In genomic region chr6:29989211-29989610, GRCh38 we compare ENCODE assay signal across 17 cellular contexts. TPM values are rescaled to one million over a fixed set of nuclear protein-coding genes. Genes with fewer than 3 reads are reported as not detected.
A peak's percentile ranks its signal among the peaks of the same experiment; 100 is the strongest.
DNase-seq lines count a peak whose midpoint lies in the region; ATAC-seq and TF ChIP-seq lines count a peak whose summit lies in the region.
"Had no signal": no experiment of that assay in that cellular context is flagged by ENCODE, and none has a peak within 500 bp of the region (broad histone marks: within the 10 kb centered on the region; RNA-seq: fewer than 3 reads in every experiment).

No MANE protein-coding gene starts in this region.

- WGBS in GM23248 (ENCODE audit: low coverage in 1 of 2, low lambda C conversion rate in 2 of 2, missing lambda C conversion rate in 2 of 2), 2 experiments: 74% methylated on average over 2 of the region's 2 CpGs

- no peak overlapping the region for H3K9ac ChIP-seq in GM23248
- H3K9ac ChIP-seq: BLaER1 treated with 17β-estradiol and CSF1 and Interleukin-3, amounts not matched to agents 10 nM and 100 nM had no signal

- no peaks in the 10 kb centered on the region for H3K36me3 ChIP-seq in GM23248 (ENCODE audit: low read depth)
- H3K36me3 ChIP-seq: BLaER1 treated with 17β-estradiol and CSF1 and Interleukin-3, amounts not matched to agents 10 nM and 100 nM had no signal

- no peaks in the 10 kb centered on the region for H4K20me1 ChIP-seq in GM23248 (ENCODE audit: insufficient read depth)
- H4K20me1 ChIP-seq: BLaER1 treated with 17β-estradiol and CSF1 and Interleukin-3, amounts not matched to agents 10 nM and 100 nM had no signal

- H3K9me2 ChIP-seq in GM23248 (ENCODE audit: insufficient read depth): no peaks in the 10 kb centered on the region

- no peak overlapping the region for H3K27ac ChIP-seq in GM23248
- H3K27ac ChIP-seq: BLaER1 treated with 17β-estradiol and CSF1 and Interleukin-3, amounts not matched to agents 10 nM and 100 nM; SK-N-MC had no signal

- no peak for ATAC-seq in GM21447 (IDR thresholded peaks at IDR 0.05; ENCODE audit: unreplicated experiment)

- H3K4me1 ChIP-seq in GM23248 (ENCODE audit: insufficient read depth): peaks cover 8% of the 10 kb centered on the region; the same call in 1 of the 2 replicates

- no peaks in the 10 kb centered on the region for H3K9me3 ChIP-seq in GM23248 (ENCODE audit: low read depth)
- H3K9me3 ChIP-seq: BLaER1 treated with 17β-estradiol and CSF1 and Interleukin-3, amounts not matched to agents 10 nM and 100 nM had no signal

- in situ Hi-C loops in GM23248 (cut with MboI): no loop called here

- no peak for TF ChIP-seq CTCF in choroid plexus epithelial cell (conservative IDR thresholded peaks at IDR 0.05; ENCODE audit: low read depth, low read length)

- H3K4me2 ChIP-seq in GM23248 (ENCODE audit: unreplicated experiment): no peak overlapping the region
- H3K4me2 ChIP-seq: BLaER1 treated with 17β-estradiol and CSF1 and Interleukin-3, amounts not matched to agents 10 nM and 100 nM had no signal

- H2AFZ ChIP-seq in GM23248: no peak overlapping the region

- H3F3A ChIP-seq in GM23248 (ENCODE audit: insufficient read depth): peaks cover 19% of the 10 kb centered on the region

- DNase-seq in GM23248 (peak; percentile 23), M059J (ENCODE audit: low read depth) (peak; percentile 65), choroid plexus epithelial cell (ENCODE audit: low read depth) (peak; percentile 28), renal cortical epithelial cell (ENCODE audit: low read depth) (peak; percentile 42), DMS79 (lab: John Stamatoyannopoulos, UW) (no peak)
- no peak for DNase-seq in effector CD4-positive, alpha-beta T cell
- DNase-seq: DMS79 treated with DMSO at 0.1 percent for 48 hours, MV-4-11, NCI-H1417, NCI-H187, NCI-H2107, NCI-H510A, NCI-H774, SHP77 had no signal

- H3K27me3 ChIP-seq in GM23248 (replicated peaks; ENCODE audit: insufficient read depth): no peaks in the 10 kb centered on the region
- H3K27me3 ChIP-seq: BLaER1 treated with 17β-estradiol and CSF1 and Interleukin-3, amounts not matched to agents 10 nM and 100 nM had no signal

- no peaks in the 10 kb centered on the region for H3K79me2 ChIP-seq in GM23248 (ENCODE audit: insufficient read depth)

- no peak overlapping the region for H3K4me3 ChIP-seq in GM23248
- H3K4me3 ChIP-seq in choroid plexus epithelial cell (ENCODE audit: low read depth, low read length): no peak overlapping the region
- H3K4me3 ChIP-seq: BLaER1 treated with 17β-estradiol and CSF1 and Interleukin-3, amounts not matched to agents 10 nM and 100 nM; SK-N-MC had no signal

RNA-seq across cellular contexts. Expression of gene HLA-A, which starts 46.9 kb away (rescaled TPM):
- 546 and 634 TPM in 2 replicates for total RNA-seq in GM23248 (2014; rRNA removed; shearing (Covaris generic))
- 508 and 529 TPM in 2 replicates for polyA plus RNA-seq in GM23248 (2016; fragmentation: Nextera tagmentation; extraction: Ambion mirVana)
- 1,733 and 2,135 TPM in 2 replicates for total RNA-seq in M059J (2014; rRNA removed; shearing (Covaris generic))
- total RNA-seq in renal cortical epithelial cell: 611 and 802 TPM in 2 replicates

Comparison
In these comparisons a context has a peak if more than half of its experiments do, and no peak if none do; other contexts are left out.
1. DNase-seq: peak in GM23248 (single experiment), M059J (single experiment), choroid plexus epithelial cell (single experiment) and renal cortical epithelial cell (single experiment); none in DMS79 (single experiment) and effector CD4-positive, alpha-beta T cell (single experiment).